Comparison of ENCODE assay signal across 29 cellular contexts in genomic region chr2:15136639-15137038, GRCh38.
"Had no signal": no experiment of that assay in that cellular context is flagged by ENCODE, and none has a peak within 500 bp of the region (broad histone marks: within the 10 kb centered on the region; RNA-seq: fewer than 3 reads in every experiment).

No MANE protein-coding gene starts in this region.

- ATAC-seq: effector memory CD8-positive, alpha-beta T cell; esophagus mucosa; foreskin keratinocyte; gastrocnemius medialis; gastroesophageal sphincter; heart left ventricle; heart right ventricle had no signal

- H3K9me3 ChIP-seq: colonic mucosa, gastrocnemius medialis had no signal

- H3K27me3 ChIP-seq: colonic mucosa, dorsolateral prefrontal cortex, esophagus muscularis mucosa, esophagus squamous epithelium, foreskin keratinocyte, gastrocnemius medialis, gastroesophageal sphincter, heart left ventricle, heart right ventricle had no signal

- H3K4me3 Mint-ChIP-seq: dendritic cell treated with granulocyte-macrophage colony-stimulating factor and Interleukin-4, amounts not matched to agents 40 ng/mL and 50 ng/mL, for 4 days; effector memory CD8-positive, alpha-beta T cell; endodermal cell had no signal

- FAIRE-seq: colon, endometrium, endothelial cell of umbilical vein, frontal cortex had no signal

- H3K4me3 ChIP-seq: colonic mucosa, coronary artery, dorsolateral prefrontal cortex, esophagus muscularis mucosa, esophagus squamous epithelium, gastrocnemius medialis, gastroesophageal sphincter, heart left ventricle, heart right ventricle had no signal

- DNase-seq: colonic mucosa; cortex of kidney; dermis blood vessel endothelial cell; dorsolateral prefrontal cortex; effector CD4-positive, alpha-beta T cell; effector CD8-positive, alpha-beta T cell; effector memory CD4-positive, alpha-beta T cell; effector memory CD8-positive, alpha-beta T cell; endodermal cell; erythroblast; esophagus squamous epithelium; foreskin fibroblast; foreskin keratinocyte; foreskin melanocyte; gastrocnemius medialis; glutamatergic neuron; head of caudate nucleus; heart left ventricle; heart right ventricle had no signal

- H3K27ac ChIP-seq: colonic mucosa, coronary artery, dorsolateral prefrontal cortex, epithelial cell of prostate, esophagus muscularis mucosa, esophagus squamous epithelium, foreskin keratinocyte, gastrocnemius medialis, gastroesophageal sphincter, heart left ventricle, heart right ventricle had no signal

- H3K4me1 ChIP-seq: colonic mucosa, esophagus muscularis mucosa, esophagus squamous epithelium, foreskin keratinocyte, gastrocnemius medialis, gastroesophageal sphincter, heart left ventricle, heart right ventricle had no signal

- H3K9me3 Mint-ChIP-seq: endodermal cell had no signal

- H3K27ac Mint-ChIP-seq: dendritic cell treated with granulocyte-macrophage colony-stimulating factor and Interleukin-4, amounts not matched to agents 40 ng/mL and 50 ng/mL, for 4 days; effector memory CD8-positive, alpha-beta T cell; endodermal cell had no signal

- H3K36me3 ChIP-seq: colonic mucosa, esophagus muscularis mucosa, esophagus squamous epithelium, gastrocnemius medialis, gastroesophageal sphincter, heart left ventricle, heart right ventricle had no signal
